In the genomic region with DNA sequence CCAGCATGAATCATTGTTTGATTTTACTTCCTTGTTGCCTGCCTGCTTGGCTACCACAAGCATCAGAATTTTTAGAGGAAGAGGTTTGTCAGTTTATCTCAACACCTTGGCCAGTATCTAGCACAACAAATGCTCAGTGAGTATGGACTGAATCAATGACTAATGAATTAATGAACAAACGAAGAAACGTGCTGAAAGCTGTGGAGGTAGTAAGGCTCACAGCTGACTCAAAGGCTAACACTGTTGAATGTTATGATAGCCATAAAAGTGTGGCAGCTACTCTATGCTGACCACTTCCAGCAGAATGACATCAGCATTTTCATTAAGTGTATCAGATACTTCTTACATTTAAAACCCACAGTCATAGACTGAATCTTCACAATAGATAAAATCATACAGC, we compare ENCODE assay signal across 21 cellular contexts.
A peak's percentile ranks its signal among the peaks of the same experiment; 100 is the strongest.
DNase-seq lines count a peak whose midpoint lies in the region; TF ChIP-seq lines count a peak whose summit lies in the region.
"Had no signal": no experiment of that assay in that cellular context is flagged by ENCODE, and none has a peak within 500 bp of the region (broad histone marks: within the 10 kb centered on the region; RNA-seq: fewer than 3 reads in every experiment).

No MANE protein-coding gene starts in this region.

- no peak overlapping the region for H3T11ph ChIP-seq in H9 (ENCODE audit: low read length)

- H3K4me3 Mint-ChIP-seq in MCF 10A (ENCODE audit: unreplicated experiment) = no peak overlapping the region
- H3K4me3 Mint-ChIP-seq in H9 = no peak overlapping the region
- H3K4me3 Mint-ChIP-seq: activated CD4-positive, alpha-beta T cell treated with anti-CD3 and anti-CD28 coated beads, Interleukin-2, amount 10 ng/mL, durations not matched to agents 7 days and 5 days; activated T-helper 17 cell treated with anti-CD3 and anti-CD28 coated beads, Interleukin-2, amount 50 U/mL, for 72 hours; brain; endodermal cell; T-helper 2 cell treated with Interferon-gamma antibody and Interleukin-4, amounts not matched to agents 5 μg/mL and 100 μg/mL, for 36 hours had no signal

- H4K8ac ChIP-seq in H9 (replicated peaks; ENCODE audit: insufficient read length, low read depth, low read length) = no peak overlapping the region

- intact Hi-C loops in mammary epithelial cell (cut with micrococcal nuclease) = no loop called here
- intact Hi-C loops in MCF 10A (cut with micrococcal nuclease) = no loop called here

- in situ Hi-C loops in mammary epithelial cell (cut with MboI; ENCODE audit: low sequenced_read_pairs in 2 of 2) = no loop called here

- CTCF ChIA-PET in mammary epithelial cell (lab: Charles Lee; ENCODE audit: low non-redundant PET) = no interaction called here
- CTCF ChIA-PET in MCF 10A (lab: Yijun Ruan, JAX) = interaction anchor here (0.7 kb wide), 1 partner anchor 9 kb away, joined by 3 read pairs; no protein-coding TSS in a partner anchor

- no peak overlapping the region for H2BK12ac ChIP-seq in H9 (ENCODE audit: insufficient read length, low read depth, low read length)

- no peaks in the 10 kb centered on the region for H3K27me3 Mint-ChIP-seq in MCF 10A (ENCODE audit: insufficient read depth, unreplicated experiment)
- H3K27me3 Mint-ChIP-seq in H9 (ENCODE audit: low read depth) = no peaks in the 10 kb centered on the region

- H3K4me3 ChIP-seq in mammary epithelial cell (replicated peaks in 1 of 3; ENCODE audit: insufficient read depth in 1 of 3, low read depth in 2 of 3, low read length in 3 of 3) (no peak overlapping the region), fibroblast of the aortic adventitia (ENCODE audit: low read depth, low read length) (no peak overlapping the region)
- H3K4me3 ChIP-seq: HAP-1, lower lobe of right lung, thyroid gland had no signal

- H3K14ac ChIP-seq in H9 (ENCODE audit: insufficient read depth, low read length) = no peak overlapping the region

- DNase-seq in mammary epithelial cell = peak; percentile 65
- no peak for DNase-seq in MCF 10A (ENCODE audit: unreplicated experiment)
- peak; percentile 26 for DNase-seq in RPMI7951 (ENCODE audit: low read depth)
- DNase-seq in fibroblast of the aortic adventitia (ENCODE audit: low read depth) = peak; percentile 40
- DNase-seq in D341Med (ENCODE audit: low spot score) = no peak
- DNase-seq in activated naive CD4-positive, alpha-beta T cell treated with anti-CD3 and anti-CD28 coated beads, Interleukin-2, amount 50 U/mL, for 16 hours = no peak
- no peak for DNase-seq in H9
- DNase-seq in occipital lobe (lab: John Stamatoyannopoulos, UW) = no peak
- DNase-seq: ACHN; activated CD4-positive, alpha-beta T cell treated with anti-CD3 and anti-CD28 coated beads, Interleukin-2, amount 10 ng/mL, durations not matched to agents 7 days and 5 days; DMS153; endodermal cell; hypothalamus; lower lobe of right lung; NCI-H1092; RPMI8226; thyroid gland had no signal

- H3K9me3 Mint-ChIP-seq in MCF 10A (ENCODE audit: unreplicated experiment) = peaks cover 10% of the 10 kb centered on the region
- peaks cover 0 to 5% of the 10 kb centered on the region in 2 experiments; a peak in 2 of 5 replicates for H3K9me3 Mint-ChIP-seq in H9
- H3K9me3 Mint-ChIP-seq: T-helper 2 cell treated with Interferon-gamma antibody and Interleukin-4, amounts not matched to agents 5 μg/mL and 100 μg/mL, for 36 hours had no signal

- H3K56ac ChIP-seq in H9 (ENCODE audit: insufficient read length, low read depth, low read length) = no peak overlapping the region

- no peaks in the 10 kb centered on the region for H3K23me2 ChIP-seq in H9 (ENCODE audit: insufficient read length, low read depth, low read length, poor library complexity, severe bottlenecking)

- no peaks in the 10 kb centered on the region for H4K20me1 ChIP-seq in mammary epithelial cell (ENCODE audit: insufficient read depth, low read length)
- H4K20me1 ChIP-seq in H9 (ENCODE audit: control insufficient read depth, insufficient read depth, insufficient read length) = no peaks in the 10 kb centered on the region

- no peak overlapping the region for H3K18ac ChIP-seq in H9 (ENCODE audit: insufficient read length, low read depth, low read length)

- H2BK15ac ChIP-seq in H9 (ENCODE audit: low read depth, low read length) = no peak overlapping the region

- H3K9me3 ChIP-seq in mammary epithelial cell (replicated peaks; ENCODE audit: insufficient read depth, low read length) = no peaks in the 10 kb centered on the region
- no peaks in the 10 kb centered on the region for H3K9me3 ChIP-seq in H9 (ENCODE audit: control insufficient read depth, low read depth, low read length)
- H3K9me3 ChIP-seq: HAP-1, lower lobe of right lung, thyroid gland had no signal

- no peaks in the 10 kb centered on the region for H3K79me1 ChIP-seq in H9 (ENCODE audit: insufficient read depth, low read depth, low read length, poor library complexity, severe bottlenecking)

- no peak overlapping the region for H3K23ac ChIP-seq in H9 (ENCODE audit: insufficient read length, low read depth, low read length)

- dilution Hi-C loops in mammary epithelial cell (cut with HindIII; ENCODE audit: low sequenced_read_pairs) = no loop called here

- H2BK5ac ChIP-seq in H9 (ENCODE audit: insufficient read length, low read length) = no peak overlapping the region

- H3K79me2 ChIP-seq in mammary epithelial cell (ENCODE audit: insufficient read depth, low read length) (no peaks in the 10 kb centered on the region), H9 (ENCODE audit: insufficient read depth, low read length) (no peaks in the 10 kb centered on the region)

- H3K4me1 ChIP-seq in mammary epithelial cell (ENCODE audit: insufficient read depth, low read length) = no peaks in the 10 kb centered on the region
- no peaks in the 10 kb centered on the region for H3K4me1 ChIP-seq in H9 (ENCODE audit: insufficient read depth, low read length)
- H3K4me1 ChIP-seq: HAP-1, lower lobe of right lung, thyroid gland had no signal

- BruUV-seq in mammary epithelial cell (replicated peaks; lab: Mats Ljungman, UMichigan) (no TSS peak), MCF 10A (replicated peaks; lab: Mats Ljungman, UMichigan) (no TSS peak)

- H3K27ac Mint-ChIP-seq in MCF 10A (ENCODE audit: low read depth, unreplicated experiment) (no peak overlapping the region), H9 (no peak overlapping the region)
- H3K27ac Mint-ChIP-seq: activated CD4-positive, alpha-beta T cell treated with anti-CD3 and anti-CD28 coated beads, Interleukin-2, amount 10 ng/mL, durations not matched to agents 7 days and 5 days; activated T-helper 17 cell treated with anti-CD3 and anti-CD28 coated beads, Interleukin-2, amount 50 U/mL, for 72 hours; endodermal cell; T-helper 2 cell treated with Interferon-gamma antibody and Interleukin-4, amounts not matched to agents 5 μg/mL and 100 μg/mL, for 36 hours had no signal

- H2BK20ac ChIP-seq in H9 (ENCODE audit: low read depth, low read length, poor library complexity, severe bottlenecking) = no peak overlapping the region

- no peak for TF ChIP-seq CTCF in mammary epithelial cell (conservative IDR thresholded peaks at IDR 0.05 in 1 of 2, IDR thresholded peaks at IDR 0.05 in 1 of 2; ENCODE audit: extremely low read depth in 1 of 2, insufficient read depth in 1 of 2, low read depth in 1 of 2, low read length in 2 of 2)
- TF ChIP-seq CTCF in MCF 10A (IDR thresholded peaks at IDR 0.05; ENCODE audit: unreplicated experiment) = no peak
- no peak for TF ChIP-seq CTCF in fibroblast of the aortic adventitia (IDR thresholded peaks at IDR 0.05; ENCODE audit: insufficient read depth, low read length)
- TF ChIP-seq CTCF in H9 (conservative IDR thresholded peaks at IDR 0.05) = no peak

- H3K4me1 Mint-ChIP-seq in MCF 10A (ENCODE audit: insufficient read depth, unreplicated experiment) (no peaks in the 10 kb centered on the region), H9 (no peaks in the 10 kb centered on the region)
- H3K4me1 Mint-ChIP-seq: activated CD4-positive, alpha-beta T cell treated with anti-CD3 and anti-CD28 coated beads, Interleukin-2, amount 10 ng/mL, durations not matched to agents 7 days and 5 days; activated T-helper 17 cell treated with anti-CD3 and anti-CD28 coated beads, Interleukin-2, amount 50 U/mL, for 72 hours; endodermal cell had no signal

- POLR2A ChIA-PET in MCF 10A (lab: Yijun Ruan, JAX) = interaction anchor here (0.6 to 0.9 kb wide), 2 partner anchors 9 to 548 kb away, joined by 3 read pairs; no protein-coding TSS in a partner anchor

- H3K4me2 ChIP-seq in mammary epithelial cell (ENCODE audit: insufficient read depth, low read depth, low read length) (no peak overlapping the region), H9 (ENCODE audit: insufficient read depth, insufficient read length, low read length) (no peak overlapping the region)

- H4K91ac ChIP-seq in H9 (ENCODE audit: insufficient read length, low read depth, low read length) = no peak overlapping the region

- H2AK5ac ChIP-seq in H9 (ENCODE audit: insufficient read length, low read length) = no peak overlapping the region

- H2AFZ ChIP-seq in mammary epithelial cell (ENCODE audit: low read depth, low read length) = no peak overlapping the region
- no peak overlapping the region for H2AFZ ChIP-seq in H9 (ENCODE audit: low read length)

- H3K27me3 ChIP-seq in mammary epithelial cell (ENCODE audit: insufficient read depth, low read length) = no peaks in the 10 kb centered on the region
- H3K27me3 ChIP-seq in H9 (ENCODE audit: insufficient read depth, low read length) = no peaks in the 10 kb centered on the region
- H3K27me3 ChIP-seq: thyroid gland had no signal

- H4K5ac ChIP-seq in H9 (ENCODE audit: insufficient read length, low read depth, low read length) = no peak overlapping the region

- H3K36me3 ChIP-seq in mammary epithelial cell (ENCODE audit: insufficient read depth, low read length) = no peaks in the 10 kb centered on the region
- H3K36me3 ChIP-seq: HAP-1, lower lobe of right lung, thyroid gland had no signal

- 55% methylated on average over 2 of the region's 2 CpGs for WGBS in mammary epithelial cell (ENCODE audit: low coverage, missing lambda C conversion rate)
- no CpG with 5 or more reads among the region's 2 CpGs for WGBS in H9 (ENCODE audit: extremely low coverage, insufficient read length, low lambda C conversion rate)

- H3K27ac ChIP-seq in mammary epithelial cell (ENCODE audit: insufficient read depth, low read depth, low read length) (no peak overlapping the region), H9 (ENCODE audit: insufficient read length, low read depth, low read length) (no peak overlapping the region)
- H3K27ac ChIP-seq: lower lobe of right lung, thyroid gland had no signal

- H3K36me3 Mint-ChIP-seq in MCF 10A (ENCODE audit: insufficient read depth, unreplicated experiment) = no peaks in the 10 kb centered on the region
- no peaks in the 10 kb centered on the region; a peak in 1 of 7 replicates for H3K36me3 Mint-ChIP-seq in H9 (ENCODE audit: insufficient read depth in 1 of 3, low read depth in 3 of 3)
- H3K36me3 Mint-ChIP-seq: brain had no signal

- no peak overlapping the region for H3K4ac ChIP-seq in H9 (ENCODE audit: low read depth, low read length)

- no peak overlapping the region for H2BK120ac ChIP-seq in H9 (ENCODE audit: low read depth, low read length, poor library complexity, severe bottlenecking)

- H3K9ac ChIP-seq in mammary epithelial cell (ENCODE audit: insufficient read depth, low read length) (no peak overlapping the region), H9 (ENCODE audit: extremely low read depth, insufficient read length, low read length) (no peak overlapping the region)

Comparison
In these comparisons a context has a peak if more than half of its experiments do, and no peak if none do; other contexts are left out.
1. DNase-seq: peak in mammary epithelial cell (single experiment), RPMI7951 (single experiment) and fibroblast of the aortic adventitia (single experiment); none in MCF 10A (single experiment), D341Med (single experiment), activated naive CD4-positive, alpha-beta T cell treated with anti-CD3 and anti-CD28 coated beads, Interleukin-2, amount 50 U/mL, for 16 hours (single experiment), H9 (single experiment) and occipital lobe (single experiment).